ENCODE assay signal across 10 cellular contexts in genomic region chr12:110279561-110279960, GRCh38. TPM values are rescaled to one million over a fixed set of nuclear protein-coding genes. Genes with fewer than 3 reads are reported as not detected.
DNase-seq lines count a peak whose midpoint lies in the region; ATAC-seq and TF ChIP-seq lines count a peak whose summit lies in the region.
"Had no signal": no experiment of that assay in that cellular context is flagged by ENCODE, and none has a peak within 500 bp of the region (broad histone marks: within the 10 kb centered on the region; RNA-seq: fewer than 3 reads in every experiment).

No MANE protein-coding gene starts in this region.

- H3K27me3 Mint-ChIP-seq in WTC11 (ENCODE audit: low read depth), result peaks cover 13% of the 10 kb centered on the region
- peaks cover 10% of the 10 kb centered on the region for H3K27me3 Mint-ChIP-seq in nephron progenitor cell (ENCODE audit: low read depth, poor library complexity)

- H3K4me3 ChIP-seq in H7 (ENCODE audit: insufficient read depth, low read depth, low read length), result no peak overlapping the region
- H3K4me3 ChIP-seq in BE2C (ENCODE audit: low read depth, low read length), result no peak overlapping the region

- H3K36me3 Mint-ChIP-seq in WTC11 (peaks cover 26% of the 10 kb centered on the region), nephron progenitor cell (ENCODE audit: low read depth) (peaks cover 9% of the 10 kb centered on the region)

- H3K36me3 ChIP-seq in H7 (replicated peaks; ENCODE audit: control insufficient read depth, insufficient read depth, low read length) (no peaks in the 10 kb centered on the region), BE2C (peaks cover 21% of the 10 kb centered on the region)
- H3K36me3 ChIP-seq: transverse colon had no signal

- peaks cover 39% of the 10 kb centered on the region for H3K4me1 Mint-ChIP-seq in WTC11
- peaks cover 52% of the 10 kb centered on the region for H3K4me1 Mint-ChIP-seq in nephron progenitor cell

- DNase-seq in NCI-H2171 treated with DMSO at 0.1 percent for 48 hours (lab: John Stamatoyannopoulos, UW) (peak; percentile 28), NCI-H2171 (lab: John Stamatoyannopoulos, UW) (no peak), H7 (peak; percentile 35), WTC11 (ENCODE audit: low spot score) (no peak), nephron progenitor cell (no peak), omental fat pad (ENCODE audit: low spot score) (no peak), BE2C (no peak), NCI-H526 treated with DMSO at 0.1 percent for 48 hours (lab: John Stamatoyannopoulos, UW) (no peak)
- DNase-seq: stimulated activated CD4-positive, alpha-beta T cell treated with anti-CD3 and anti-CD28 coated beads, Interleukin-4, amount 100 ng/mL, for 24 hours had no signal

- H3K4me3 Mint-ChIP-seq in WTC11 (peak overlapping the region; percentile 62), nephron progenitor cell (peak overlapping the region; percentile 81)

- H3K27me3 ChIP-seq in H7 (ENCODE audit: control insufficient read depth, insufficient read depth, low read length) (no peaks in the 10 kb centered on the region), BE2C (no peaks in the 10 kb centered on the region)
- H3K27me3 ChIP-seq: transverse colon had no signal

- no peaks in the 10 kb centered on the region for H3K9me3 ChIP-seq in BE2C
- H3K9me3 ChIP-seq: transverse colon had no signal

- H3K9me3 Mint-ChIP-seq in WTC11 (no peaks in the 10 kb centered on the region), nephron progenitor cell (no peaks in the 10 kb centered on the region)

- CTCF ChIA-PET in WTC11 (lab: Charles Lee), result interaction anchor here (0.5 to 2.9 kb wide), 8 partner anchors 35 to 334 kb away, joined by 3 to 17 read pairs (median 6); partner anchors contain the start of genes ARPC3, FAM216A, IFT81 and TCTN1

- peaks cover 9% of the 10 kb centered on the region for H3K4me1 ChIP-seq in BE2C

- POLR2A ChIA-PET in WTC11 (lab: Charles Lee), result no interaction called here

- ATAC-seq in WTC11 (no peak), omental fat pad (ENCODE audit: low FRiP score) (no peak)

- TF ChIP-seq CTCF in WTC11 (IDR thresholded peaks at IDR 0.05), result no peak
- no peak for TF ChIP-seq CTCF in nephron progenitor cell (IDR thresholded peaks at IDR 0.05)
- TF ChIP-seq CTCF in omental fat pad (IDR thresholded peaks at IDR 0.05), result no peak
- TF ChIP-seq CTCF in BE2C (IDR thresholded peaks at IDR 0.05; ENCODE audit: low read depth, low read length), result no peak

- H3K27ac Mint-ChIP-seq in WTC11 (no peak overlapping the region), nephron progenitor cell (peak overlapping the region; percentile 31)

TF ChIP-seq in WTC11, 78 proteins besides CTCF, POLR2A, EP300 and RAD21:
- TF ChIP-seq ARID4B (CRISPR knock-in tag; IDR thresholded peaks at IDR 0.05; ENCODE audit: borderline replicate concordance) (no peak), NR2C2 (CRISPR knock-in tag; IDR thresholded peaks at IDR 0.05) (no peak), MXD4 (CRISPR knock-in tag; IDR thresholded peaks at IDR 0.05; ENCODE audit: borderline replicate concordance) (no peak), ZNF121 (CRISPR knock-in tag; IDR thresholded peaks at IDR 0.05) (no peak), E2F1 (CRISPR knock-in tag; IDR thresholded peaks at IDR 0.05) (no peak), CDX4 (CRISPR knock-in tag; IDR thresholded peaks at IDR 0.05; ENCODE audit: borderline replicate concordance) (no peak), IRF2 (CRISPR knock-in tag; IDR thresholded peaks at IDR 0.05; ENCODE audit: borderline replicate concordance, low read depth) (no peak), NR3C1 (CRISPR knock-in tag; conservative IDR thresholded peaks at IDR 0.05; ENCODE audit: low read depth) (no peak), ELF4 (CRISPR knock-in tag; IDR thresholded peaks at IDR 0.05; ENCODE audit: low read depth) (no peak), NR1H2 (CRISPR knock-in tag; IDR thresholded peaks at IDR 0.05) (no peak), ZNF425 (CRISPR knock-in tag; conservative IDR thresholded peaks at IDR 0.05) (no peak), PRRX2 (CRISPR knock-in tag; IDR thresholded peaks at IDR 0.05) (no peak), USF1 (CRISPR knock-in tag; IDR thresholded peaks at IDR 0.05) (no peak), CBFB (CRISPR knock-in tag; IDR thresholded peaks at IDR 0.05; ENCODE audit: low read depth) (no peak)
TF ChIP-seq in WTC11: peak in this region for 0.

RNA-seq across cellular contexts. Expression of gene ATP2A2, which starts 1.5 kb away (rescaled TPM):
- total RNA-seq in H7 (2014; rRNA removed; shearing (Covaris generic)), result 98.7 and 107 TPM in 2 replicates
- total RNA-seq in WTC11 (2021) (216 to 239 TPM (median 216 TPM) in 3 replicates), omental fat pad (100 to 1,000 TPM; 116 to 238 (median 132) TPM)
- polyA plus RNA-seq in BE2C (2012; ENCODE audit: insufficient read depth, insufficient read length, low read depth), result 252 TPM

Comparison
In these comparisons a context has a peak if more than half of its experiments do, and no peak if none do; other contexts are left out.
1. DNase-seq: peak in NCI-H2171 treated with DMSO at 0.1 percent for 48 hours (single experiment) and H7 (single experiment); none in NCI-H2171 (single experiment), WTC11 (single experiment), nephron progenitor cell (single experiment), omental fat pad (single experiment), BE2C (single experiment) and NCI-H526 treated with DMSO at 0.1 percent for 48 hours (single experiment).